In genomic region chr14:51357250-51357649, GRCh38 we compare ENCODE assay signal across 21 cellular contexts.
DNase-seq lines count a peak whose midpoint lies in the region; ATAC-seq, FAIRE-seq and TF ChIP-seq lines count a peak whose summit lies in the region.
"Had no signal": no experiment of that assay in that cellular context is flagged by ENCODE, and none has a peak within 500 bp of the region (broad histone marks: within the 10 kb centered on the region; RNA-seq: fewer than 3 reads in every experiment).

No MANE protein-coding gene starts in this region.

- H3K9me1 ChIP-seq in keratinocyte (ENCODE audit: control insufficient read depth, extremely low read depth, insufficient read depth, low read length): no peaks in the 10 kb centered on the region

- H3K27ac ChIP-seq in AG04450 (ENCODE audit: low read depth, low read length) (peak overlapping the region; percentile 12), keratinocyte (ENCODE audit: control insufficient read depth, insufficient read depth, low read length) (no peak overlapping the region), ascending aorta (no peak overlapping the region)
- H3K27ac ChIP-seq: ovary, PC-9, upper lobe of left lung had no signal

- H3K4me1 Mint-ChIP-seq in activated CD4-positive, alpha-beta T cell treated with anti-CD3 and anti-CD28 coated beads for 36 hours: no peaks in the 10 kb centered on the region

- FAIRE-seq in keratinocyte (lab: Jason Lieb, UNC) (peak; percentile 67), GM12892 (lab: Jason Lieb, UNC) (no peak)
- FAIRE-seq: GM18507, K562 had no signal

- H2AFZ ChIP-seq in keratinocyte (ENCODE audit: control insufficient read depth, low read length): no peak overlapping the region
- H2AFZ ChIP-seq: PC-9 had no signal

- CTCF ChIA-PET in AG04450 (lab: Charles Lee): interaction anchor here (1.0 kb wide), 2 partner anchors 31 to 74 kb away, joined by 3 to 4 read pairs; no protein-coding TSS in a partner anchor
- CTCF ChIA-PET in activated CD4-positive, alpha-beta T cell treated with anti-CD3 and anti-CD28 coated beads for 36 hours (lab: Charles Lee): no interaction called here

- POLR2A ChIA-PET in AG04450 (lab: Yijun Ruan, JAX): no interaction called here
- POLR2A ChIA-PET in activated CD4-positive, alpha-beta T cell treated with anti-CD3 and anti-CD28 coated beads for 36 hours (lab: Charles Lee): no interaction called here

- no peak overlapping the region for H3K4me3 Mint-ChIP-seq in activated CD4-positive, alpha-beta T cell treated with anti-CD3 and anti-CD28 coated beads for 36 hours
- H3K4me3 Mint-ChIP-seq: activated CD8-positive, alpha-beta T cell treated with anti-CD3 and anti-CD28 coated beads, Interleukin-2, amount 10 ng/mL, durations not matched to agents 7 days and 5 days had no signal

- no peak for TF ChIP-seq CTCF in AG04450 (IDR thresholded peaks at IDR 0.05; ENCODE audit: low read depth, low read length)
- TF ChIP-seq CTCF in astrocyte of the spinal cord (IDR thresholded peaks at IDR 0.05; ENCODE audit: low read depth, low read length): no peak
- no peak for TF ChIP-seq CTCF in keratinocyte (optimal IDR thresholded peaks at IDR 0.05 in 1 of 3, IDR thresholded peaks at IDR 0.05 in 1 of 3, conservative IDR thresholded peaks at IDR 0.05 in 1 of 3; ENCODE audit: extremely low read depth in 1 of 3, insufficient read depth in 2 of 3, low read length in 3 of 3)
- TF ChIP-seq CTCF in ascending aorta (IDR thresholded peaks at IDR 0.05): no peak

- H3K36me3 Mint-ChIP-seq in activated CD4-positive, alpha-beta T cell treated with anti-CD3 and anti-CD28 coated beads for 36 hours (ENCODE audit: low read depth): no peaks in the 10 kb centered on the region

- dilution Hi-C loops in keratinocyte (cut with MboI; ENCODE audit: extremely low pct_ligation_motif_present, low sequenced_read_pairs): no loop called here

- no peaks in the 10 kb centered on the region for H3K9me3 Mint-ChIP-seq in activated CD4-positive, alpha-beta T cell treated with anti-CD3 and anti-CD28 coated beads for 36 hours (ENCODE audit: low read depth)

- in situ Hi-C loops in astrocyte of the spinal cord (cut with HindIII; ENCODE audit: low sequenced_read_pairs): no loop called here

- H3K27me3 ChIP-seq in AG04450 (ENCODE audit: control insufficient read depth, insufficient read depth, low read length) (no peaks in the 10 kb centered on the region), keratinocyte (ENCODE audit: control insufficient read depth, extremely low read depth, insufficient read depth, low read length) (no peaks in the 10 kb centered on the region), ascending aorta (no peaks in the 10 kb centered on the region)
- H3K27me3 ChIP-seq: ovary, upper lobe of left lung had no signal

- peaks cover 22% of the 10 kb centered on the region for H3K4me1 ChIP-seq in keratinocyte (ENCODE audit: control insufficient read depth, extremely low read depth, insufficient read depth, low read length)
- H3K4me1 ChIP-seq in ascending aorta: no peaks in the 10 kb centered on the region
- H3K4me1 ChIP-seq: Caco-2, upper lobe of left lung had no signal

- H3K27me3 Mint-ChIP-seq in activated CD4-positive, alpha-beta T cell treated with anti-CD3 and anti-CD28 coated beads for 36 hours: peaks cover 4% of the 10 kb centered on the region

- H3K27ac Mint-ChIP-seq in activated CD4-positive, alpha-beta T cell treated with anti-CD3 and anti-CD28 coated beads for 36 hours: no peak overlapping the region
- H3K27ac Mint-ChIP-seq: activated CD8-positive, alpha-beta T cell treated with anti-CD3 and anti-CD28 coated beads, Interleukin-2, amount 10 ng/mL, durations not matched to agents 7 days and 5 days had no signal

- no peaks in the 10 kb centered on the region for H4K20me1 ChIP-seq in keratinocyte (ENCODE audit: control insufficient read depth, extremely low read depth, insufficient read depth, low read length)

- H3K9me3 ChIP-seq in AG04450 (ENCODE audit: control insufficient read depth, insufficient read depth, low read length) (no peaks in the 10 kb centered on the region; the same call in 1 of the 2 replicates), keratinocyte (ENCODE audit: control insufficient read depth, low read depth, low read length) (no peaks in the 10 kb centered on the region), ascending aorta (no peaks in the 10 kb centered on the region)
- H3K9me3 ChIP-seq: Caco-2, mucosa of descending colon, ovary, upper lobe of left lung had no signal

- H3K4me3 ChIP-seq in AG04450 (ENCODE audit: low read depth, low read length) (no peak overlapping the region), astrocyte of the spinal cord (ENCODE audit: low read depth, low read length) (no peak overlapping the region), keratinocyte (ENCODE audit: control insufficient read depth in 2 of 3, extremely low read depth in 1 of 3, insufficient read depth in 2 of 3, low read depth in 1 of 3, low read length in 3 of 3) (no peak overlapping the region), ascending aorta (no peak overlapping the region)
- H3K4me3 ChIP-seq: K562, mucosa of descending colon, ovary, PC-9, upper lobe of left lung had no signal

- H3K36me3 ChIP-seq in keratinocyte (ENCODE audit: control insufficient read depth in 2 of 2, extremely low read depth in 1 of 2, insufficient read depth in 2 of 2, low read length in 2 of 2) (no peaks in the 10 kb centered on the region), ascending aorta (no peaks in the 10 kb centered on the region)
- H3K36me3 ChIP-seq: ovary, upper lobe of left lung had no signal

- DNase-seq in AG04450 (ENCODE audit: low read depth, low spot score) (no peak), M059J (ENCODE audit: low read depth) (peak; percentile 27), astrocyte of the spinal cord (ENCODE audit: low read depth, low spot score) (peak; percentile 75), keratinocyte (ENCODE audit: low read depth, low spot score) (no peak), GM12892 (ENCODE audit: insufficient read length) (no peak), ascending aorta (ENCODE audit: low spot score in 2 of 2) (no peak)
- DNase-seq in activated CD4-positive, alpha-beta T cell treated with anti-CD3 and anti-CD28 coated beads for 36 hours: no peak
- DNase-seq: ACHN; activated CD8-positive, alpha-beta T cell treated with anti-CD3 and anti-CD28 coated beads, Interleukin-2, amount 10 ng/mL, durations not matched to agents 7 days and 5 days; Caco-2; dermis blood vessel endothelial cell; hypothalamus; left cardiac atrium; mucosa of descending colon; NCI-H1092; ovary; PC-9; upper lobe of left lung had no signal

- peak overlapping the region; percentile 0 for H3K4me2 ChIP-seq in keratinocyte (ENCODE audit: control insufficient read depth, extremely low read depth, insufficient read depth, low read depth, low read length)
- H3K4me2 ChIP-seq: PC-9 had no signal

- no peaks in the 10 kb centered on the region for H3K79me2 ChIP-seq in keratinocyte (ENCODE audit: control insufficient read depth, insufficient read depth, low read length)

- no peak for ATAC-seq in activated CD4-positive, alpha-beta T cell treated with anti-CD3 and anti-CD28 coated beads for 36 hours
- ATAC-seq in GM18870 (IDR thresholded peaks at IDR 0.05; ENCODE audit: unreplicated experiment): no peak
- ATAC-seq: activated CD8-positive, alpha-beta T cell treated with anti-CD3 and anti-CD28 coated beads, Interleukin-2, amount 10 ng/mL, durations not matched to agents 7 days and 5 days; K562; left cardiac atrium; mucosa of descending colon had no signal

- no peak for TF ChIP-seq POLR2A in GM12892 (IDR thresholded peaks at IDR 0.05; ENCODE audit: low read depth, low read length)

- H3K9ac ChIP-seq in keratinocyte (ENCODE audit: control insufficient read depth, extremely low read depth, insufficient read depth, low read length): no peak overlapping the region

- intact Hi-C loops in activated CD4-positive, alpha-beta T cell treated with anti-CD3 and anti-CD28 coated beads for 36 hours (cut with DNase I, micrococcal nuclease): no loop called here
- intact Hi-C loops in ascending aorta (cut with DNase I): no loop called here

Comparison
In these comparisons a context has a peak if more than half of its experiments do, and no peak if none do; other contexts are left out.
1. DNase-seq: peak in M059J (single experiment) and astrocyte of the spinal cord (single experiment); none in AG04450 (single experiment), keratinocyte (single experiment), activated CD4-positive, alpha-beta T cell treated with anti-CD3 and anti-CD28 coated beads for 36 hours (single experiment), GM12892 (single experiment) and ascending aorta (0 of 2).